16 cellular contexts compared by ENCODE assay signal in the genomic region with DNA sequence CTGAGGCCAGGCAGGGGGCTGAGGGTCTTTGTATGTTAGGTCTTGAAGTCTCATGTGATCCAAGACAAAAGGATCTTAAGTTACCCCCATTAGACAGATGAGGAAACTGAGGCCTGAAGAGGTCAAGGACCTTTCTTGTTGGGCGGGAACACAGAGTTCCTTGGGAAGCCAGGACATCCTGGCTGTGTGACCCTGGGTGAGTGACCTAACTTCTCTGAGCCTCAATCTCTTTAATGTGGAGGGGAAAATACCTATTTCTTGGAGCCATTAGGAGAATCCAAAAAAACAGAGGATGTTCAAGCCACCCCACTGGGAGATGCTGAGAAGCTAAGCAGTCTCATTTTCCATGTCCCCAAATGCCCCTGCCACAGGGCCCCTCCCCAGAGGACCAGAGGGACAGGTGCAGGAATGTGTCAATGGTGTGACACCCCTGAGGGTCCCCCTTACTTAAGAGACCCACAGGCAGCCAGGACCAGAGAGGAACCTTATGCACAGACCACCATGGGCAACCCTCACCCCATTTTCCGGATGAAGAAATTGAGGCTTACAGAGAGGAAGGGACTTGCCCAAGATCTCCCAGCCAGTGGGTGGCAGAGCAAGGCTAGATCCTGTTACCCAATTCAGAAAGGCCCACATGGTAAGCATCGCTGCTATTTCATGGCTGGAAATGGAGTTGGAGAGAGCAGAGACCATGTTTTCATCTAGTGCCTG. TPM values are rescaled to one million over a fixed set of nuclear protein-coding genes. Genes with fewer than 3 reads are reported as not detected.
DNase-seq lines count a peak whose midpoint lies in the region; ATAC-seq and TF ChIP-seq lines count a peak whose summit lies in the region.
"Had no signal": no experiment of that assay in that cellular context is flagged by ENCODE, and none has a peak within 500 bp of the region (broad histone marks: within the 10 kb centered on the region; RNA-seq: fewer than 3 reads in every experiment).

No MANE protein-coding gene starts in this region.

- H3K36me3 Mint-ChIP-seq in activated T-cell treated with anti-CD3 and anti-CD28 coated beads, Interleukin-2, amount 50 U/mL, for 4 hours (ENCODE audit: insufficient read depth), result peaks cover 54% of the 10 kb centered on the region
- peaks cover 100% of the 10 kb centered on the region for H3K36me3 Mint-ChIP-seq in dendritic cell treated with granulocyte-macrophage colony-stimulating factor and Interleukin-4, amounts not matched to agents 40 ng/mL and 50 ng/mL, for 4 days (ENCODE audit: low read depth)
- peaks cover 73% of the 10 kb centered on the region for H3K36me3 Mint-ChIP-seq in stimulated activated memory B cell treated with anti-CD40 and anti-IgM and Interleukin-4, amounts not matched to agents 10 μg/mL and 1 μg/mL and 100 μg/mL, for 72 hours

- no peak overlapping the region for H3K4me3 ChIP-seq in OCI-LY3 (ENCODE audit: low read length)
- no peak overlapping the region for H3K4me3 ChIP-seq in right cardiac atrium (ENCODE audit: low read length)
- H3K4me3 ChIP-seq in breast epithelium, result no peak overlapping the region
- H3K4me3 ChIP-seq: mucosa of descending colon, Peyer's patch had no signal

- ATAC-seq in activated T-cell treated with anti-CD3 and anti-CD28 coated beads, Interleukin-2, amount 50 U/mL, for 4 hours, result no peak
- ATAC-seq in stimulated activated memory B cell treated with anti-CD40 and anti-IgM and Interleukin-4, amounts not matched to agents 10 μg/mL and 1 μg/mL and 100 μg/mL, for 72 hours, result no peak
- no peak for ATAC-seq in right cardiac atrium
- ATAC-seq: mucosa of descending colon had no signal

- H3K27me3 ChIP-seq in OCI-LY3 (ENCODE audit: low read depth, low read length) (no peaks in the 10 kb centered on the region), right cardiac atrium (ENCODE audit: control insufficient read depth, insufficient read depth) (no peaks in the 10 kb centered on the region), breast epithelium (no peaks in the 10 kb centered on the region)
- H3K27me3 ChIP-seq: Peyer's patch had no signal

- H3K9me3 ChIP-seq in OCI-LY3 (ENCODE audit: insufficient read depth, low read length) (no peaks in the 10 kb centered on the region), right cardiac atrium (ENCODE audit: control insufficient read depth, low read length) (no peaks in the 10 kb centered on the region), breast epithelium (no peaks in the 10 kb centered on the region)
- H3K9me3 ChIP-seq: mucosa of descending colon, Peyer's patch had no signal

- H3K4me1 Mint-ChIP-seq in activated T-cell treated with anti-CD3 and anti-CD28 coated beads, Interleukin-2, amount 50 U/mL, for 4 hours (ENCODE audit: low read depth), result peaks cover 96% of the 10 kb centered on the region
- H3K4me1 Mint-ChIP-seq in dendritic cell treated with granulocyte-macrophage colony-stimulating factor and Interleukin-4, amounts not matched to agents 40 ng/mL and 50 ng/mL, for 4 days (ENCODE audit: low read depth), result peaks cover 100% of the 10 kb centered on the region
- peaks cover 100% of the 10 kb centered on the region for H3K4me1 Mint-ChIP-seq in stimulated activated memory B cell treated with anti-CD40 and anti-IgM and Interleukin-4, amounts not matched to agents 10 μg/mL and 1 μg/mL and 100 μg/mL, for 72 hours

- H3K9ac ChIP-seq in OCI-LY3 (ENCODE audit: low read length), result 0 out of 2 replicates have a peak overlapping the region, but pooled peaks have one; percentile 3

- peak overlapping the region; percentile 69 for H3K4me3 Mint-ChIP-seq in activated T-cell treated with anti-CD3 and anti-CD28 coated beads, Interleukin-2, amount 50 U/mL, for 4 hours
- peak overlapping the region; percentile 21 for H3K4me3 Mint-ChIP-seq in dendritic cell treated with granulocyte-macrophage colony-stimulating factor and Interleukin-4, amounts not matched to agents 40 ng/mL and 50 ng/mL, for 4 days
- H3K4me3 Mint-ChIP-seq in stimulated activated memory B cell treated with anti-CD40 and anti-IgM and Interleukin-4, amounts not matched to agents 10 μg/mL and 1 μg/mL and 100 μg/mL, for 72 hours, result peak overlapping the region; percentile 64

- no peak for DNase-seq in activated T-cell treated with anti-CD3 and anti-CD28 coated beads, Interleukin-2, amount 50 U/mL, for 4 hours
- DNase-seq in activated T-cell treated with anti-CD3 and anti-CD28 coated beads, Interleukin-2, amount 50 U/mL, for 48 hours, result no peak
- DNase-seq in right cardiac atrium, result no peak
- DNase-seq in epidermal melanocyte (ENCODE audit: insufficient read length, low spot score), result no peak
- no peak for DNase-seq in breast epithelium (ENCODE audit: low spot score in 2 of 2)
- DNase-seq: DMS 273 treated with DMSO at 0.1 percent for 48 hours, NCI-H446 had no signal

- 86% methylated on average over 3 of the region's 3 CpGs for WGBS in right cardiac atrium

- intact Hi-C loops in dendritic cell treated with granulocyte-macrophage colony-stimulating factor and Interleukin-4, amounts not matched to agents 40 ng/mL and 50 ng/mL, for 4 days (cut with micrococcal nuclease), result no loop called here
- intact Hi-C loops in right cardiac atrium (cut with DNase I), result no loop called here
- intact Hi-C loops in breast epithelium (cut with DNase I; ENCODE audit: low total_unique reads), result no loop called here

- peaks cover 90% of the 10 kb centered on the region for H3K36me3 ChIP-seq in OCI-LY3 (replicated peaks; ENCODE audit: low read depth, low read length)
- H3K36me3 ChIP-seq in breast epithelium, result no peaks in the 10 kb centered on the region
- H3K36me3 ChIP-seq: Peyer's patch had no signal

- H3K9me3 Mint-ChIP-seq in activated T-cell treated with anti-CD3 and anti-CD28 coated beads, Interleukin-2, amount 50 U/mL, for 4 hours, result no peaks in the 10 kb centered on the region
- no peaks in the 10 kb centered on the region for H3K9me3 Mint-ChIP-seq in dendritic cell treated with granulocyte-macrophage colony-stimulating factor and Interleukin-4, amounts not matched to agents 40 ng/mL and 50 ng/mL, for 4 days
- no peaks in the 10 kb centered on the region for H3K9me3 Mint-ChIP-seq in stimulated activated memory B cell treated with anti-CD40 and anti-IgM and Interleukin-4, amounts not matched to agents 10 μg/mL and 1 μg/mL and 100 μg/mL, for 72 hours

- H3K27me3 Mint-ChIP-seq in activated T-cell treated with anti-CD3 and anti-CD28 coated beads, Interleukin-2, amount 50 U/mL, for 4 hours (ENCODE audit: low read depth), result no peaks in the 10 kb centered on the region
- H3K27me3 Mint-ChIP-seq in dendritic cell treated with granulocyte-macrophage colony-stimulating factor and Interleukin-4, amounts not matched to agents 40 ng/mL and 50 ng/mL, for 4 days, result no peaks in the 10 kb centered on the region
- no peaks in the 10 kb centered on the region for H3K27me3 Mint-ChIP-seq in stimulated activated memory B cell treated with anti-CD40 and anti-IgM and Interleukin-4, amounts not matched to agents 10 μg/mL and 1 μg/mL and 100 μg/mL, for 72 hours

- peak overlapping the region; percentile 25 for H3K4me2 ChIP-seq in OCI-LY3 (ENCODE audit: low read length)

- H3K79me2 ChIP-seq in OCI-LY3 (ENCODE audit: low read length), result peaks cover 95% of the 10 kb centered on the region

- TF ChIP-seq POLR2A in breast epithelium (IDR thresholded peaks at IDR 0.05), result no peak

- H3K27ac ChIP-seq in OCI-LY3 (ENCODE audit: low read length), result peak overlapping the region; percentile 55
- H3K27ac ChIP-seq in right cardiac atrium (ENCODE audit: low read length), result no peak overlapping the region
- no peak overlapping the region for H3K27ac ChIP-seq in breast epithelium

- peaks cover 87% of the 10 kb centered on the region for H4K20me1 ChIP-seq in OCI-LY3 (ENCODE audit: insufficient read depth, low read length)

- peaks cover 95% of the 10 kb centered on the region for H3K4me1 ChIP-seq in OCI-LY3 (ENCODE audit: low read length)
- H3K4me1 ChIP-seq in right cardiac atrium (ENCODE audit: control insufficient read depth, insufficient read depth, low read length), result no peaks in the 10 kb centered on the region
- no peaks in the 10 kb centered on the region for H3K4me1 ChIP-seq in breast epithelium

- H2AFZ ChIP-seq in OCI-LY3 (ENCODE audit: low read depth, low read length), result no peak overlapping the region

- peak overlapping the region; percentile 57 for H3K27ac Mint-ChIP-seq in dendritic cell treated with granulocyte-macrophage colony-stimulating factor and Interleukin-4, amounts not matched to agents 40 ng/mL and 50 ng/mL, for 4 days
- H3K27ac Mint-ChIP-seq in stimulated activated memory B cell treated with anti-CD40 and anti-IgM and Interleukin-4, amounts not matched to agents 10 μg/mL and 1 μg/mL and 100 μg/mL, for 72 hours, result peak overlapping the region; percentile 91

- TF ChIP-seq CTCF in OCI-LY3 (IDR thresholded peaks at IDR 0.05; ENCODE audit: low read depth, low read length), result 0 out of 2 replicates have a peak, but pooled peaks have one; percentile 5
- TF ChIP-seq CTCF in breast epithelium (IDR thresholded peaks at IDR 0.05), result no peak

RNA-seq across cellular contexts. Expression of a gene that starts 8.0 kb away (rescaled TPM):
- total RNA-seq in activated T-cell treated with anti-CD3 and anti-CD28 coated beads, Interleukin-2, amount 50 U/mL, for 4 hours, result 100 to 1,000 TPM; 388 to 432 (median 395) TPM
- 1 to 10 TPM; 3.6 to 8.6 (median 5.7) TPM for total RNA-seq in right cardiac atrium
- polyA plus RNA-seq in right cardiac atrium, result 1.8 TPM
- 10 to 100 TPM; 10.5 to 12.0 (median 11.5) TPM for total RNA-seq in breast epithelium

RNA-seq across cellular contexts. Expression of a gene that starts 23.8 kb away (rescaled TPM):
- total RNA-seq in activated T-cell treated with anti-CD3 and anti-CD28 coated beads, Interleukin-2, amount 50 U/mL, for 4 hours, result 1 to 10 TPM; 1.7 to 2.3 (median 1.9) TPM
- total RNA-seq in right cardiac atrium, result not detected
- not detected for polyA plus RNA-seq in right cardiac atrium
- not detected for total RNA-seq in breast epithelium
- total RNA-seq: astrocyte, fibroblast of villous mesenchyme, Peyer's patch, pulmonary artery endothelial cell, urinary bladder had no signal
- polyA plus RNA-seq: urinary bladder had no signal

RNA-seq across cellular contexts. Expression of a gene that starts 46.3 kb away (rescaled TPM):
- 10 to 100 TPM in 1 of 3 donors, 1 to 10 TPM in 2; 9.0 to 10.9 (median 9.7) TPM for total RNA-seq in activated T-cell treated with anti-CD3 and anti-CD28 coated beads, Interleukin-2, amount 50 U/mL, for 4 hours
- total RNA-seq in right cardiac atrium (1 to 10 TPM; 5.1 to 7.0 (median 5.9) TPM), breast epithelium (10 to 100 TPM in 2 of 3 donors, 1 to 10 TPM in 1; 6.9 to 25.1 (median 10.5) TPM)
- polyA plus RNA-seq in right cardiac atrium, result 2.6 TPM
- total RNA-seq: astrocyte had no signal

RNA-seq across cellular contexts. Expression of a gene that starts 48.0 kb away (rescaled TPM):
- 1 to 10 TPM in 2 of 3 donors, under 1 TPM in 1; 0.96 to 2.4 (median 1.2) TPM for total RNA-seq in activated T-cell treated with anti-CD3 and anti-CD28 coated beads, Interleukin-2, amount 50 U/mL, for 4 hours
- total RNA-seq in right cardiac atrium (1 to 10 TPM; 2.8 to 3.3 (median 2.8) TPM), breast epithelium (1 to 10 TPM; 2.2 to 3.6 (median 3.5) TPM)
- 2.0 TPM for polyA plus RNA-seq in right cardiac atrium

Comparison
In these comparisons a context has a peak if more than half of its experiments do, and no peak if none do; other contexts are left out.
1. RNA of a gene that starts 8.0 kb away (total RNA-seq): 388 to 432 TPM in activated T-cell treated with anti-CD3 and anti-CD28 coated beads, Interleukin-2, amount 50 U/mL, for 4 hours; 10.5 to 12.0 TPM in breast epithelium and 3.6 to 8.6 TPM in right cardiac atrium; every median in the first group is over 10 times any median in the second.
2. Peak in every context shown above with its lines, with median percentiles within 50 percentile points of each other: H3K4me3 Mint-ChIP-seq.